Comparison of ENCODE assay signal across 8 cellular contexts in the genomic region with DNA sequence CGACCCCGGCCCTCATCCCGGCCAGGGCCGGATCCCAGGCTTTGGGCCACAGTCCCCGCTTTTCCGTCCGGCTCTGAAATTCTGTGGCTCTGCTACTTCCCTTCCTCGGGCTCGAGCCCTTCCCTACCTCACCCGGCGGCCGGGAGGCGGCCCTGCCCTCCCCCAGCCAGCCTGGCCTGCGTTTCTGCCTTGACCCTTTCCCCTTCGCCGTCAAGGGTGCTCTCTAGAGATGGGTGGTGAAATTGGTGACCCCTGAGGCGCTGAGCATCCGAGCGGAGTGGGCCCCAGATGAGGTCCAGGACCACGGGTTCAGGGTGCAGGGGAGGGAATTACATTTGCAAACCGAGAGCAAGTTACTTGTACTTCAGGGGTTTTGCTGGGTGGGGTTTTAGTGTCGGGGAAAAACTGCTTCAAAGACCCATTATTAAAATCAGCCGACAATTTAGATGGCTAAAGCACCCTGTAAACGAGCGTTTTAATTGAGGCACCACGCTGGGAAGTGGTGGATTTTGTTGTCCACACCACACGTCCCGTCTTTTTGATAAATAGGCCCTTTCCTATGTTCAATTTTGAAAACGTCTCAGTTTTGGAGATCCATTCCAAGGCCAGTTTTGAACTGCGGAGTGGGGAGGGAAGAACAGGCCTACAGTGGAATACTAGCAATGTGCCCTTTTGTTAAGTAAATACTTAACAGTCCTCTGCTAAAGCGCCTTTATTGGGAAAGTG. TPM values are rescaled to one million over a fixed set of nuclear protein-coding genes. Genes with fewer than 3 reads are reported as not detected.
DNase-seq lines count a peak whose midpoint lies in the region; ATAC-seq and TF ChIP-seq lines count a peak whose summit lies in the region.

No MANE protein-coding gene starts in this region.

- no peak for TF ChIP-seq CTCF in fibroblast of mammary gland (conservative IDR thresholded peaks at IDR 0.05; ENCODE audit: control insufficient read depth, insufficient read depth, low read depth, low read length)

- in situ Hi-C loops in KBM-7 (cut with MboI; ENCODE audit: low pct_unique_long_range_greater_than_20kb, low sequenced_read_pairs) = no loop called here

- H3K9ac ChIP-seq in skeletal muscle satellite cell (ENCODE audit: low read depth, low read length) = peak overlapping the region; percentile 60

- peaks cover 75% of the 10 kb centered on the region for H3K27me3 ChIP-seq in skeletal muscle satellite cell (ENCODE audit: control insufficient read depth, insufficient read depth, low read length)

- ATAC-seq in GM21381 (IDR thresholded peaks at IDR 0.05; ENCODE audit: unreplicated experiment) = no peak

- H3K4me1 ChIP-seq in skeletal muscle satellite cell (ENCODE audit: control insufficient read depth, insufficient read depth, low read length) = peaks cover 10% of the 10 kb centered on the region

- peak overlapping the region; percentile 46 for H3K4me3 ChIP-seq in fibroblast of mammary gland (ENCODE audit: control insufficient read depth, low read depth, low read length)
- H3K4me3 ChIP-seq in skeletal muscle satellite cell (ENCODE audit: low read length) = peak overlapping the region; percentile 81

- no peaks in the 10 kb centered on the region for H3K9me3 ChIP-seq in skeletal muscle satellite cell (replicated peaks; ENCODE audit: low read length)

- peak; percentile 48 for DNase-seq in NCI-H1105 treated with DMSO at 0.1 percent for 48 hours (lab: John Stamatoyannopoulos, UW)
- DNase-seq in NCI-H1105 (lab: John Stamatoyannopoulos, UW) = no peak
- peak; percentile 68 for DNase-seq in OCI-M1 (lab: John Stamatoyannopoulos, UW)
- DNase-seq in fibroblast of mammary gland (ENCODE audit: low read depth) = no peak
- no peak for DNase-seq in HK-2 (ENCODE audit: unreplicated experiment)
- no peak for DNase-seq in KBM-7

- H3K36me3 ChIP-seq in skeletal muscle satellite cell (ENCODE audit: insufficient read depth, low read length) = no peaks in the 10 kb centered on the region

- peak overlapping the region; percentile 94 for H3K4me2 ChIP-seq in skeletal muscle satellite cell (ENCODE audit: low read length)

RNA-seq across cellular contexts. Expression of a gene that starts 9.9 kb away (rescaled TPM):
- total RNA-seq in skeletal muscle satellite cell (2012; rRNA removed) = 0.25 TPM in 1 of 2 replicates, not detected in the other

Comparison
In these comparisons a context has a peak if more than half of its experiments do, and no peak if none do; other contexts are left out.
1. DNase-seq: peak in NCI-H1105 treated with DMSO at 0.1 percent for 48 hours (single experiment) and OCI-M1 (single experiment); none in NCI-H1105 (single experiment), fibroblast of mammary gland (single experiment), HK-2 (single experiment) and KBM-7 (single experiment).